In the genomic region with DNA sequence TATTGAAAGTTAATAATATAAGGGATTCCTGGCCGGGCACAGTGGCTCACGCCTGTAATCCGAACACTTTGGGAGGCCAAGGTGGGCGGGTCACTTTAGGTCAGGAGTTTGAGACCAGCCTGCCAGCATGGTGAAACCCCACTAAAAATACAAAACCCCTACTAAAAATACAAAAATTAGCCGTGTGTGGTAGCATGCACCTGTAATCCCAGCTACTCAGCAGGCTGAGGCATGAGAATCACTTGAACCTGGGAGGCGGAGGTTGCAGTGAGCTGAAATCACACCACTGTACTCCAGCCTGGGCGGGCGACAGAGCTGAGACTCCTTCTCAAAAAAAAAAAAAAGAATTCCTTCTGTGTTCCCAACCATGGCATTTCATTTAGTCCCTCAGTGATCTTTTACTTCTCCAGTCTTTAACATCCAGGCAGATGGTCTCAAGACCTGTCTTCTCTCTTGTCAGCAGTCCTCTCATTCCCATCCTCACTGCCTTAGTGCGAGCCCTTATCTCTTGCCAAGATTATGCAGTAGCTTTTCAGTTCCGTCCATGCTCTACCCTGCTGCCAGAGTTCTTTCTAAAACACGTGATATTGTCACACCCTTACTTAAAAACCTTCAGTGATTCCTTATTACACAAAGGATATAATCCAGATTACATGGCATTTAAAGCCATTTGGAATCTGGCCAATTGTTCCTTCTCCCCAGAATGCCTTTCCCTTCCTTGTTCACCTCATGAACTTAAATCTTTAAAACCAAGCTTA, we compare ENCODE assay signal across 2 cellular contexts.
TF ChIP-seq lines count a peak whose summit lies in the region.

No MANE protein-coding gene starts in this region.

TF ChIP-seq in SK-N-SH, 30 proteins besides CTCF, POLR2A, EP300 and RAD21 (continued from another document):
- 0 out of 2 replicates have a peak, but pooled peaks have one; percentile 5 for TF ChIP-seq NFIC (IDR thresholded peaks at IDR 0.05; ENCODE audit: borderline replicate concordance)
- no peak for TF ChIP-seq FOXM1 (IDR thresholded peaks at IDR 0.05; ENCODE audit: low read depth)

TF ChIP-seq in SK-N-SH treated with all-trans-retinoic acid at 6 μM for 48 hours, 23 proteins besides CTCF, POLR2A, EP300 and RAD21 (continued from another document):
- TF ChIP-seq, protein P1, sequence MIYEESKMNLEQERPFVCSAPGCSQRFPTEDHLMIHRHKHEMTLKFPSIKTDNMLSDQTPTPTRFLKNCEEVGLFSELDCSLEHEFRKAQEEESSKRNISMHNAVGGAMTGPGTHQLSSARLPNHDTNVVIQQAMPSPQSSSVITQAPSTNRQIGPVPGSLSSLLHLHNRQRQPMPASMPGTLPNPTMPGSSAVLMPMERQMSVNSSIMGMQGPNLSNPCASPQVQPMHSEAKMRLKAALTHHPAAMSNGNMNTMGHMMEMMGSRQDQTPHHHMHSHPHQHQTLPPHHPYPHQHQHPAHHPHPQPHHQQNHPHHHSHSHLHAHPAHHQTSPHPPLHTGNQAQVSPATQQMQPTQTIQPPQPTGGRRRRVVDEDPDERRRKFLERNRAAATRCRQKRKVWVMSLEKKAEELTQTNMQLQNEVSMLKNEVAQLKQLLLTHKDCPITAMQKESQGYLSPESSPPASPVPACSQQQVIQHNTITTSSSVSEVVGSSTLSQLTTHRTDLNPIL (CRISPR knock-in tag; IDR thresholded peaks at IDR 0.05; ENCODE audit: low read depth), result no peak
- TF ChIP-seq ARNTL (CRISPR knock-in tag; IDR thresholded peaks at IDR 0.05; ENCODE audit: borderline replicate concordance, low read depth), result no peak
- TF ChIP-seq ZNF565 (CRISPR knock-in tag; conservative IDR thresholded peaks at IDR 0.05; ENCODE audit: low read depth), result no peak
- TF ChIP-seq ISL1 (CRISPR knock-in tag; IDR thresholded peaks at IDR 0.05), result no peak
- TF ChIP-seq, protein P2, sequence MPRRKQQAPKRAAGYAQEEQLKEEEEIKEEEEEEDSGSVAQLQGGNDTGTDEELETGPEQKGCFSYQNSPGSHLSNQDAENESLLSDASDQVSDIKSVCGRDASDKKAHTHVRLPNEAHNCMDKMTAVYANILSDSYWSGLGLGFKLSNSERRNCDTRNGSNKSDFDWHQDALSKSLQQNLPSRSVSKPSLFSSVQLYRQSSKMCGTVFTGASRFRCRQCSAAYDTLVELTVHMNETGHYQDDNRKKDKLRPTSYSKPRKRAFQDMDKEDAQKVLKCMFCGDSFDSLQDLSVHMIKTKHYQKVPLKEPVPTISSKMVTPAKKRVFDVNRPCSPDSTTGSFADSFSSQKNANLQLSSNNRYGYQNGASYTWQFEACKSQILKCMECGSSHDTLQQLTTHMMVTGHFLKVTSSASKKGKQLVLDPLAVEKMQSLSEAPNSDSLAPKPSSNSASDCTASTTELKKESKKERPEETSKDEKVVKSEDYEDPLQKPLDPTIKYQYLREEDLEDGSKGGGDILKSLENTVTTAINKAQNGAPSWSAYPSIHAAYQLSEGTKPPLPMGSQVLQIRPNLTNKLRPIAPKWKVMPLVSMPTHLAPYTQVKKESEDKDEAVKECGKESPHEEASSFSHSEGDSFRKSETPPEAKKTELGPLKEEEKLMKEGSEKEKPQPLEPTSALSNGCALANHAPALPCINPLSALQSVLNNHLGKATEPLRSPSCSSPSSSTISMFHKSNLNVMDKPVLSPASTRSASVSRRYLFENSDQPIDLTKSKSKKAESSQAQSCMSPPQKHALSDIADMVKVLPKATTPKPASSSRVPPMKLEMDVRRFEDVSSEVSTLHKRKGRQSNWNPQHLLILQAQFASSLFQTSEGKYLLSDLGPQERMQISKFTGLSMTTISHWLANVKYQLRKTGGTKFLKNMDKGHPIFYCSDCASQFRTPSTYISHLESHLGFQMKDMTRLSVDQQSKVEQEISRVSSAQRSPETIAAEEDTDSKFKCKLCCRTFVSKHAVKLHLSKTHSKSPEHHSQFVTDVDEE (CRISPR knock-in tag; IDR thresholded peaks at IDR 0.05), result no peak
- no peak for TF ChIP-seq ZNF8 (CRISPR knock-in tag; IDR thresholded peaks at IDR 0.05)
- TF ChIP-seq, protein P3, sequence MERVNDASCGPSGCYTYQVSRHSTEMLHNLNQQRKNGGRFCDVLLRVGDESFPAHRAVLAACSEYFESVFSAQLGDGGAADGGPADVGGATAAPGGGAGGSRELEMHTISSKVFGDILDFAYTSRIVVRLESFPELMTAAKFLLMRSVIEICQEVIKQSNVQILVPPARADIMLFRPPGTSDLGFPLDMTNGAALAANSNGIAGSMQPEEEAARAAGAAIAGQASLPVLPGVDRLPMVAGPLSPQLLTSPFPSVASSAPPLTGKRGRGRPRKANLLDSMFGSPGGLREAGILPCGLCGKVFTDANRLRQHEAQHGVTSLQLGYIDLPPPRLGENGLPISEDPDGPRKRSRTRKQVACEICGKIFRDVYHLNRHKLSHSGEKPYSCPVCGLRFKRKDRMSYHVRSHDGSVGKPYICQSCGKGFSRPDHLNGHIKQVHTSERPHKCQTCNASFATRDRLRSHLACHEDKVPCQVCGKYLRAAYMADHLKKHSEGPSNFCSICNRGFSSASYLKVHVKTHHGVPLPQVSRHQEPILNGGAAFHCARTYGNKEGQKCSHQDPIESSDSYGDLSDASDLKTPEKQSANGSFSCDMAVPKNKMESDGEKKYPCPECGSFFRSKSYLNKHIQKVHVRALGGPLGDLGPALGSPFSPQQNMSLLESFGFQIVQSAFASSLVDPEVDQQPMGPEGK (CRISPR knock-in tag; IDR thresholded peaks at IDR 0.05; ENCODE audit: borderline replicate concordance), result no peak
- TF ChIP-seq ZFP30 (CRISPR knock-in tag; IDR thresholded peaks at IDR 0.05), result no peak
- TF ChIP-seq, protein P4, sequence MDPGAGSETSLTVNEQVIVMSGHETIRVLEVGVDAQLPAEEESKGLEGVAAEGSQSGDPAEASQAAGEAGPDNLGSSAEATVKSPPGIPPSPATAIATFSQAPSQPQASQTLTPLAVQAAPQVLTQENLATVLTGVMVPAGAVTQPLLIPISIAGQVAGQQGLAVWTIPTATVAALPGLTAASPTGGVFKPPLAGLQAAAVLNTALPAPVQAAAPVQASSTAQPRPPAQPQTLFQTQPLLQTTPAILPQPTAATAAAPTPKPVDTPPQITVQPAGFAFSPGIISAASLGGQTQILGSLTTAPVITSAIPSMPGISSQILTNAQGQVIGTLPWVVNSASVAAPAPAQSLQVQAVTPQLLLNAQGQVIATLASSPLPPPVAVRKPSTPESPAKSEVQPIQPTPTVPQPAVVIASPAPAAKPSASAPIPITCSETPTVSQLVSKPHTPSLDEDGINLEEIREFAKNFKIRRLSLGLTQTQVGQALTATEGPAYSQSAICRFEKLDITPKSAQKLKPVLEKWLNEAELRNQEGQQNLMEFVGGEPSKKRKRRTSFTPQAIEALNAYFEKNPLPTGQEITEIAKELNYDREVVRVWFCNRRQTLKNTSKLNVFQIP (CRISPR knock-in tag; IDR thresholded peaks at IDR 0.05; ENCODE audit: borderline replicate concordance, low read depth), result no peak
- no peak for TF ChIP-seq PPARA (CRISPR knock-in tag; IDR thresholded peaks at IDR 0.05; ENCODE audit: borderline replicate concordance)
- TF ChIP-seq GLIS3 (CRISPR knock-in tag; IDR thresholded peaks at IDR 0.05), result no peak
- no peak for TF ChIP-seq ZC3H10 (CRISPR knock-in tag; IDR thresholded peaks at IDR 0.05)
- TF ChIP-seq CSDC2 (CRISPR knock-in tag; IDR thresholded peaks at IDR 0.05), result no peak
- no peak for TF ChIP-seq OSR1 (CRISPR knock-in tag; IDR thresholded peaks at IDR 0.05)
- no peak for TF ChIP-seq ZFP3 (CRISPR knock-in tag; IDR thresholded peaks at IDR 0.05)
